In genomic region chr12:110355080-110355479, GRCh38 we compare ENCODE assay signal across 8 cellular contexts. TPM values are rescaled to one million over a fixed set of nuclear protein-coding genes. Genes with fewer than 3 reads are reported as not detected.
DNase-seq lines count a peak whose midpoint lies in the region; ATAC-seq, FAIRE-seq and TF ChIP-seq lines count a peak whose summit lies in the region.

No MANE protein-coding gene starts in this region.

- H3K23me2 ChIP-seq in H1 (ENCODE audit: low read depth, low read length) = no peaks in the 10 kb centered on the region

- no peak overlapping the region for H2AFZ ChIP-seq in OCI-LY7 (ENCODE audit: low read length)
- no peak overlapping the region for H2AFZ ChIP-seq in H1 (ENCODE audit: low read length)

- TF ChIP-seq EP300 in H1 (IDR thresholded peaks at IDR 0.05; ENCODE audit: borderline replicate concordance in 1 of 2, low read depth in 2 of 2, low read length in 2 of 2) = no peak

- H3K36me3 ChIP-seq in A673 (ENCODE audit: insufficient read depth, low read length, poor library complexity, severe bottlenecking) = no peaks in the 10 kb centered on the region
- peaks cover 14% of the 10 kb centered on the region; the same call in 1 of the 2 replicates for H3K36me3 ChIP-seq in OCI-LY7 (ENCODE audit: insufficient read depth, low read length)
- peaks cover 0 to 4% (median 0%) of the 10 kb centered on the region in 4 experiments; a peak in 3 of 8 replicates for H3K36me3 ChIP-seq in H1 (ENCODE audit: control insufficient read depth in 2 of 4, insufficient read depth in 4 of 4, low read length in 3 of 4)
- peaks cover 0 to 15% (median 2%) of the 10 kb centered on the region in 6 donors for H3K36me3 ChIP-seq in spleen

- no peak overlapping the region for H3K4me2 ChIP-seq in OCI-LY7 (ENCODE audit: low read length)
- no peak overlapping the region for H3K4me2 ChIP-seq in H1 (ENCODE audit: insufficient read depth in 1 of 2, low read depth in 2 of 2, low read length in 2 of 2)

- FAIRE-seq in H1 (lab: Jason Lieb, UNC) = peak; percentile 7

- H3K9me3 ChIP-seq in A673 (ENCODE audit: low read depth, low read length, poor library complexity, severe bottlenecking) (no peaks in the 10 kb centered on the region), OCI-LY7 (ENCODE audit: low read length) (no peaks in the 10 kb centered on the region), H1 (ENCODE audit: insufficient read depth in 2 of 2, low read depth in 1 of 2, low read length in 1 of 2) (no peaks in the 10 kb centered on the region), spleen (no peaks in the 10 kb centered on the region)

- no peak overlapping the region for H2BK120ac ChIP-seq in H1 (replicated peaks; ENCODE audit: low read depth, low read length)

- H4K20me1 ChIP-seq in OCI-LY7 (ENCODE audit: insufficient read depth, low read length) (no peaks in the 10 kb centered on the region), H1 (replicated peaks in 1 of 2; ENCODE audit: control insufficient read depth in 1 of 2, insufficient read depth in 2 of 2, low read length in 2 of 2) (no peaks in the 10 kb centered on the region)

- no peak overlapping the region for H2AK5ac ChIP-seq in H1 (ENCODE audit: low read depth, low read length)

- CTCF ChIA-PET in A673 (lab: Charles Lee) = no interaction called here
- CTCF ChIA-PET in OCI-LY7 (lab: Charles Lee; ENCODE audit: unreplicated experiment) = no interaction called here
- CTCF ChIA-PET in H1 (lab: Charles Lee; ENCODE audit: partially characterized antibody) = interaction anchor here (1.3 to 1.6 kb wide), 3 partner anchors 11 to 72 kb away, joined by 3 to 6 read pairs (median 5); no protein-coding TSS in a partner anchor

- H3K9ac ChIP-seq in H1 (replicated peaks in 1 of 4; ENCODE audit: extremely low read depth in 1 of 4, low read depth in 3 of 4, low read length in 3 of 4) = no peak overlapping the region

- ATAC-seq in HG03025 (IDR thresholded peaks at IDR 0.05; ENCODE audit: low FRiP score, unreplicated experiment) (no peak), GM18867 (IDR thresholded peaks at IDR 0.05; ENCODE audit: unreplicated experiment) (no peak)

- no peak overlapping the region for H3K18ac ChIP-seq in H1 (ENCODE audit: extremely low read depth, low read length)

- no peak overlapping the region for H4K5ac ChIP-seq in H1 (ENCODE audit: insufficient read length, low read depth, low read length)

- H2BK5ac ChIP-seq in H1 (ENCODE audit: low read depth, low read length) = no peak overlapping the region

- H3K4me1 ChIP-seq in A673 (ENCODE audit: insufficient read depth, low read length, poor library complexity, severe bottlenecking) (no peaks in the 10 kb centered on the region), OCI-LY7 (ENCODE audit: insufficient read depth, low read length, poor library complexity, severe bottlenecking) (no peaks in the 10 kb centered on the region), H1 (replicated peaks in 1 of 4; ENCODE audit: control insufficient read depth in 3 of 4, insufficient read depth in 4 of 4, low read length in 3 of 4) (no peaks in the 10 kb centered on the region), spleen (peaks cover 0 to 29% (median 14%) of the 10 kb centered on the region in 6 donors)

- no peak overlapping the region for H3K14ac ChIP-seq in H1 (ENCODE audit: insufficient read length)

- H2BK20ac ChIP-seq in H1 (ENCODE audit: low read length) = no peak overlapping the region

- peak; percentile 43 for DNase-seq in A673 (ENCODE audit: low spot score)
- peak; percentile 53 for DNase-seq in ELR (ENCODE audit: low read depth)
- DNase-seq in OCI-LY7 (ENCODE audit: low spot score) = peak; percentile 74
- DNase-seq in H1 (ENCODE audit: low read depth in 1 of 2, low spot score in 2 of 2) = no peak
- no peak for DNase-seq in spleen
- no peak for DNase-seq in stimulated activated naive CD4-positive, alpha-beta T cell treated with Interleukin-2 at 50 U/mL for 16 hours (lab: John Stamatoyannopoulos, UW)

- no peak overlapping the region for H2BK15ac ChIP-seq in H1 (ENCODE audit: low read length)

- TF ChIP-seq RAD21 in H1 (IDR thresholded peaks at IDR 0.05 in 1 of 2, conservative IDR thresholded peaks at IDR 0.05 in 1 of 2; ENCODE audit: low read depth in 2 of 2, low read length in 2 of 2) = peak; percentile 42 to 48

- H3K56ac ChIP-seq in H1 (replicated peaks; ENCODE audit: insufficient read length, low read depth, low read length) = no peak overlapping the region

- no peak overlapping the region for H3K23ac ChIP-seq in H1 (ENCODE audit: insufficient read length)

- TF ChIP-seq POLR2A in H1 (IDR thresholded peaks at IDR 0.05; ENCODE audit: control extremely low read depth in 1 of 2, low read depth in 2 of 2, low read length in 2 of 2) = no peak
- TF ChIP-seq POLR2A in spleen (IDR thresholded peaks at IDR 0.05) = no peak

- H3K79me1 ChIP-seq in H1 (ENCODE audit: low read depth, low read length) = no peaks in the 10 kb centered on the region

- H4K8ac ChIP-seq in H1 (ENCODE audit: extremely low read depth, insufficient read depth, low read length) = no peak overlapping the region

- H2BK12ac ChIP-seq in H1 (ENCODE audit: low read depth, low read length) = no peak overlapping the region

- no TSS peak for BruUV-seq in A673 (replicated peaks; lab: Mats Ljungman, UMichigan)
- BruUV-seq in OCI-LY7 (replicated peaks; lab: Mats Ljungman, UMichigan) = no TSS peak

- intact Hi-C loops in A673 (cut with micrococcal nuclease; ENCODE audit: unreplicated experiment) (no loop called here), OCI-LY7 (cut with micrococcal nuclease; ENCODE audit: unreplicated experiment) (loop anchor here (1.0 to 5.0 kb wide), 2 partner anchors 76 to 247 kb away; no protein-coding TSS in a partner anchor), spleen (cut with DNase I; ENCODE audit: low total_unique reads) (no loop called here)

- H3K4ac ChIP-seq in H1 (replicated peaks; ENCODE audit: insufficient read length, low read depth, low read length) = no peak overlapping the region

- H3K27me3 ChIP-seq in A673 (replicated peaks; ENCODE audit: insufficient read depth, low read depth, low read length, poor library complexity) (no peaks in the 10 kb centered on the region), H1 (replicated peaks in 1 of 4; ENCODE audit: control insufficient read depth in 3 of 4, extremely low read depth in 1 of 4, insufficient read depth in 3 of 4, low read length in 3 of 4) (no peaks in the 10 kb centered on the region), spleen (replicated peaks in 1 of 7) (no peaks in the 10 kb centered on the region)

- no peak overlapping the region for H3K4me3 ChIP-seq in A673 (ENCODE audit: low read depth, low read length, poor library complexity, severe bottlenecking)
- H3K4me3 ChIP-seq in OCI-LY7 (ENCODE audit: low read depth, low read length, poor library complexity, severe bottlenecking) = no peak overlapping the region
- H3K4me3 ChIP-seq in H1 (ENCODE audit: extremely low read depth in 1 of 4, insufficient read depth in 2 of 4, low read depth in 3 of 4, low read length in 4 of 4) = no peak overlapping the region
- H3K4me3 ChIP-seq in spleen = no peak overlapping the region

- 41% methylated on average over 3 of the region's 3 CpGs; no CpG with 5 or more reads in 1 of the 2 experiments for WGBS in H1 (ENCODE audit: extremely low coverage in 1 of 2, insufficient coverage in 1 of 2, insufficient read length in 1 of 2, insufficient replicate concordance in 2 of 2, low coverage in 1 of 2, low lambda C conversion rate in 2 of 2, missing lambda C conversion rate in 1 of 2), 2 experiments
- 13 to 34% (median 21%) methylated on average over 3 of the region's 3 CpGs for WGBS in spleen, 5 donors

- no peaks in the 10 kb centered on the region for H3K9me2 ChIP-seq in OCI-LY7 (ENCODE audit: insufficient read depth, low read length)

- TF ChIP-seq CTCF in A673 (conservative IDR thresholded peaks at IDR 0.05; ENCODE audit: low read depth, low read length) (peak; percentile 62), OCI-LY7 (conservative IDR thresholded peaks at IDR 0.05; ENCODE audit: low read length) (peak; percentile 89), H1 (IDR thresholded peaks at IDR 0.05; ENCODE audit: control extremely low read depth in 1 of 3, insufficient read depth in 1 of 3, low read depth in 1 of 3, low read length in 3 of 3) (peak; percentile 38 to 71 (median 63)), spleen (IDR thresholded peaks at IDR 0.05 in 8 of 11, conservative IDR thresholded peaks at IDR 0.05 in 3 of 11) (peak in 8 of 11 experiments; percentile 12 to 57 (median 39))

- H3K27ac ChIP-seq in A673 (ENCODE audit: low read depth, low read length, poor library complexity, severe bottlenecking) (no peak overlapping the region), OCI-LY7 (ENCODE audit: low read depth, low read length, poor library complexity, severe bottlenecking) (no peak overlapping the region), H1 (ENCODE audit: low read depth, low read length) (no peak overlapping the region), spleen (no peak overlapping the region)

- H4K91ac ChIP-seq in H1 (replicated peaks; ENCODE audit: insufficient read length, low read length) = no peak overlapping the region

- no peaks in the 10 kb centered on the region for H3K79me2 ChIP-seq in OCI-LY7 (ENCODE audit: insufficient read depth, low read depth, low read length)
- no peaks in the 10 kb centered on the region for H3K79me2 ChIP-seq in H1 (ENCODE audit: control insufficient read depth in 1 of 2, insufficient read depth in 2 of 2, low read length in 2 of 2)

- POLR2A ChIA-PET in A673 (lab: Charles Lee; ENCODE audit: low non-redundant PET) = no interaction called here
- POLR2A ChIA-PET in OCI-LY7 (lab: Charles Lee) = interaction anchor here (0.7 kb wide), 1 partner anchor 162 kb away, joined by 9 read pairs; no protein-coding TSS in a partner anchor
- POLR2A ChIA-PET in H1 (lab: Charles Lee; ENCODE audit: partially characterized antibody) = interaction anchor here (3.9 to 8.1 kb wide), 2 partner anchors 11 to 17 kb away, joined by 20 to 48 read pairs; no protein-coding TSS in a partner anchor

TF ChIP-seq in H1, 55 proteins besides CTCF, POLR2A, EP300 and RAD21 (continues in another document):
- TF ChIP-seq CREB1 (IDR thresholded peaks at IDR 0.05) (no peak), TAF1 (IDR thresholded peaks at IDR 0.05; ENCODE audit: low read depth, low read length) (no peak), TEAD4 (IDR thresholded peaks at IDR 0.05; ENCODE audit: low read depth, low read length) (no peak)

RNA-seq across cellular contexts. Expression of gene ANAPC7, which starts 48.4 kb away (rescaled TPM):
- total RNA-seq in A673 (2021) (141 and 144 TPM in 2 replicates), OCI-LY7 (2022) (120 and 136 TPM in 2 replicates), spleen (10 to 100 TPM; 40.9 to 78.0 (median 53.9) TPM)
- total RNA-seq in OCI-LY7 (2014; rRNA removed; shearing (Covaris generic)) = 84.7 and 105 TPM in 2 replicates
- 81.2 and 105 TPM in 2 replicates for total RNA-seq in H1 (2021; fragmentation: NEBNext Ultra II Directional; extraction: Animal tissue kit (Norgen Biotek cat#: 25700))
- polyA plus RNA-seq in H1 (2011; rRNA removed) (62.2 and 72.8 TPM in 2 replicates), spleen (10 to 100 TPM; 32.2 to 51.3 (median 42.4) TPM)
- 96.6 TPM for polyA plus RNA-seq in H1 (2011; cell fraction: cytosol; rRNA removed)
- 96.5 TPM for polyA plus RNA-seq in H1 (2011; cell fraction: nucleus; rRNA removed)
- polyA plus RNA-seq in H1 (2012, experiment 1 of 2) = 72.3 to 93.6 TPM (median 83.1 TPM) in 4 replicates
- polyA plus RNA-seq in H1 (2012, experiment 2 of 2) = 19.4 TPM
- 48.3 TPM for polyA plus RNA-seq in H1 (2013, experiment 1 of 2)
- polyA plus RNA-seq in H1 (2013, experiment 2 of 2) = 45.6 TPM
- 92.7 and 107 TPM in 2 replicates for polyA minus RNA-seq in H1 (2011; rRNA and poly(A)+ RNA removed)
- 54.2 TPM for polyA minus RNA-seq in H1 (2011; cell fraction: cytosol; rRNA and poly(A)+ RNA removed)
- polyA minus RNA-seq in H1 (2011; cell fraction: nucleus; rRNA and poly(A)+ RNA removed) = 68.8 TPM

Comparison
In these comparisons a context has a peak if more than half of its experiments do, and no peak if none do; other contexts are left out.
1. DNase-seq: peak in A673 (single experiment), ELR (single experiment) and OCI-LY7 (single experiment); none in H1 (0 of 2), spleen (single experiment) and stimulated activated naive CD4-positive, alpha-beta T cell treated with Interleukin-2 at 50 U/mL for 16 hours (single experiment).
2. CTCF ChIP-seq: peak in every context shown above with its lines; median percentile 89 in OCI-LY7; 63 in H1; 62 in A673; 39 in spleen.